Comparison of ENCODE assay signal across 1 cellular context in the genomic region with DNA sequence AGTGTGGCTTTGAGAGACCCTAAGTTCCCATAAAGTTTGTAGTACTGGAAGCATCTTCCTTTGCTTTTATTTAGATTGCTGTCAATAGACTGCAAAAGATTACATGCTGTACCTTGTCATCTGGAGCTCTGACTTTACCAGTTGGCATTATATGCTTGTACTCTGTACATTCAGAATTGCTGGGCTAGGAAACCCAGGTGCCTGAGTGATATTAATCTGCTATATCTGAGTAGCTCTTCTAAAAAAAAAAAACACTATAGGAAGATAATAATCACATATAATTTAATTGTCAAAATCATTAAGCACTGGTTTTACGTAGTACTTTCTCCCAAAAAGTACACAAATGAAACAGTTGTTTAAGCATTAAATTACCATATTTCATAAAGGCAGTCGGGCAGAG.
TF ChIP-seq lines count a peak whose summit lies in the region.

No MANE protein-coding gene starts in this region.

TF ChIP-seq in endothelial cell of umbilical vein, 7 proteins besides CTCF, POLR2A, EP300 and RAD21:
- no peak for TF ChIP-seq EZH2 (IDR thresholded peaks at IDR 0.05; ENCODE audit: borderline replicate concordance, low read depth, low read length, severe bottlenecking)
- TF ChIP-seq FOS (IDR thresholded peaks at IDR 0.05; ENCODE audit: borderline replicate concordance, insufficient read depth, low read length), result no peak
- no peak for TF ChIP-seq MAX (IDR thresholded peaks at IDR 0.05; ENCODE audit: insufficient read depth, insufficient read length)
- no peak for TF ChIP-seq GATA2 (IDR thresholded peaks at IDR 0.05; ENCODE audit: insufficient read depth, insufficient read length, low read depth, low read length)
- TF ChIP-seq MYC (IDR thresholded peaks at IDR 0.05; ENCODE audit: low read depth, low read length), result no peak
- TF ChIP-seq JUN (IDR thresholded peaks at IDR 0.05; ENCODE audit: borderline replicate concordance, insufficient read depth, insufficient read length, low read depth), result no peak
- TF ChIP-seq POLR2AphosphoS5 (IDR thresholded peaks at IDR 0.05; ENCODE audit: insufficient read depth, low read depth, low read length), result no peak
